9 cellular contexts compared by ENCODE assay signal in genomic region chr17:74893936-74894671, GRCh38. TPM values are rescaled to one million over a fixed set of nuclear protein-coding genes. Genes with fewer than 3 reads are reported as not detected.
A peak's percentile ranks its signal among the peaks of the same experiment; 100 is the strongest.
DNase-seq lines count a peak whose midpoint lies in the region; TF ChIP-seq lines count a peak whose summit lies in the region.
"Had no signal": no experiment of that assay in that cellular context is flagged by ENCODE, and none has a peak within 500 bp of the region (broad histone marks: within the 10 kb centered on the region; RNA-seq: fewer than 3 reads in every experiment).

No MANE protein-coding gene starts in this region.

- peaks cover 2% of the 10 kb centered on the region for H3K4me1 Mint-ChIP-seq in activated naive CD4-positive, alpha-beta T cell treated with anti-CD3 and anti-CD28 coated beads for 36 hours (ENCODE audit: low read depth)
- peaks cover 2% of the 10 kb centered on the region for H3K4me1 Mint-ChIP-seq in endothelial cell (ENCODE audit: unreplicated experiment)

- no peak overlapping the region for H3K27ac ChIP-seq in skin epidermis

- H3K27ac Mint-ChIP-seq in activated naive CD4-positive, alpha-beta T cell treated with anti-CD3 and anti-CD28 coated beads for 36 hours = no peak overlapping the region
- H3K27ac Mint-ChIP-seq in endothelial cell (ENCODE audit: unreplicated experiment) = no peak overlapping the region

- intact Hi-C loops in activated naive CD4-positive, alpha-beta T cell treated with anti-CD3 and anti-CD28 coated beads for 36 hours (cut with micrococcal nuclease) = no loop called here

- TF ChIP-seq CTCF in endothelial cell (IDR thresholded peaks at IDR 0.05; ENCODE audit: unreplicated experiment) = no peak

- no peaks in the 10 kb centered on the region for H3K9me3 Mint-ChIP-seq in activated naive CD4-positive, alpha-beta T cell treated with anti-CD3 and anti-CD28 coated beads for 36 hours
- no peaks in the 10 kb centered on the region for H3K9me3 Mint-ChIP-seq in endothelial cell (ENCODE audit: unreplicated experiment)

- CTCF ChIA-PET in activated naive CD4-positive, alpha-beta T cell treated with anti-CD3 and anti-CD28 coated beads for 36 hours (lab: Charles Lee) = no interaction called here

- H3K4me3 Mint-ChIP-seq in activated naive CD4-positive, alpha-beta T cell treated with anti-CD3 and anti-CD28 coated beads for 36 hours = peak overlapping the region; percentile 43
- peak overlapping the region; percentile 81 for H3K4me3 Mint-ChIP-seq in endothelial cell (ENCODE audit: unreplicated experiment)

- peaks cover 23% of the 10 kb centered on the region for H3K27me3 Mint-ChIP-seq in activated naive CD4-positive, alpha-beta T cell treated with anti-CD3 and anti-CD28 coated beads for 36 hours (ENCODE audit: low read depth)
- H3K27me3 Mint-ChIP-seq in endothelial cell (ENCODE audit: unreplicated experiment) = peaks cover 15% of the 10 kb centered on the region

- DNase-seq in activated naive CD4-positive, alpha-beta T cell treated with anti-CD3 and anti-CD28 coated beads for 36 hours = no peak
- DNase-seq in activated naive CD4-positive, alpha-beta T cell (lab: John Stamatoyannopoulos, UW) = no peak
- DNase-seq in endothelial cell (ENCODE audit: low spot score) (no peak), iPS-NIHi7 (ENCODE audit: extremely low spot score) (no peak), NCI-H2196 (lab: John Stamatoyannopoulos, UW; ENCODE audit: unreplicated experiment) (no peak)
- DNase-seq: activated CD4-positive, CD25-positive, alpha-beta regulatory T cell; kidney glomerular epithelial cell had no signal

- H3K4me3 ChIP-seq in skin epidermis = peak overlapping the region in 5 of 7 experiments; percentile 21 to 43 (median 32)

- H3K36me3 Mint-ChIP-seq in activated naive CD4-positive, alpha-beta T cell treated with anti-CD3 and anti-CD28 coated beads for 36 hours (ENCODE audit: low read depth) = no peaks in the 10 kb centered on the region
- H3K36me3 Mint-ChIP-seq in endothelial cell (ENCODE audit: low read depth, unreplicated experiment) = no peaks in the 10 kb centered on the region

RNA-seq across cellular contexts. Expression of gene FADS6, which starts 0.7 kb away (rescaled TPM):
- not detected for total RNA-seq in activated naive CD4-positive, alpha-beta T cell treated with anti-CD3 and anti-CD28 coated beads for 36 hours
- not detected for total RNA-seq in endothelial cell (ENCODE audit: unreplicated experiment)
- total RNA-seq: renal cortical epithelial cell had no signal

RNA-seq across cellular contexts. Expression of gene FDXR, which starts 21.3 kb away (rescaled TPM):
- total RNA-seq in activated naive CD4-positive, alpha-beta T cell treated with anti-CD3 and anti-CD28 coated beads for 36 hours = 10 to 100 TPM; 61.8 to 67.6 TPM
- total RNA-seq in endothelial cell (ENCODE audit: unreplicated experiment) = 22.1 TPM

RNA-seq across cellular contexts. Expression of gene USH1G, which starts 29.0 kb away (rescaled TPM):
- not detected for total RNA-seq in activated naive CD4-positive, alpha-beta T cell treated with anti-CD3 and anti-CD28 coated beads for 36 hours
- total RNA-seq in endothelial cell (ENCODE audit: unreplicated experiment) = 0.18 TPM
- total RNA-seq: renal cortical epithelial cell had no signal

RNA-seq across cellular contexts. Expression of gene OTOP2, which starts 30.0 kb away (rescaled TPM):
- total RNA-seq in activated naive CD4-positive, alpha-beta T cell treated with anti-CD3 and anti-CD28 coated beads for 36 hours = not detected
- not detected for total RNA-seq in endothelial cell (ENCODE audit: unreplicated experiment)
- total RNA-seq: renal cortical epithelial cell had no signal

RNA-seq across cellular contexts. Expression of gene GRIN2C, which starts 34.4 kb away (rescaled TPM):
- under 1 TPM in 1 of 2 experiments, not detected in 1; 0.07 TPM for total RNA-seq in activated naive CD4-positive, alpha-beta T cell treated with anti-CD3 and anti-CD28 coated beads for 36 hours
- total RNA-seq in endothelial cell (ENCODE audit: unreplicated experiment) = 0.74 TPM
